ENCODE assay signal across 8 cellular contexts in the genomic region with DNA sequence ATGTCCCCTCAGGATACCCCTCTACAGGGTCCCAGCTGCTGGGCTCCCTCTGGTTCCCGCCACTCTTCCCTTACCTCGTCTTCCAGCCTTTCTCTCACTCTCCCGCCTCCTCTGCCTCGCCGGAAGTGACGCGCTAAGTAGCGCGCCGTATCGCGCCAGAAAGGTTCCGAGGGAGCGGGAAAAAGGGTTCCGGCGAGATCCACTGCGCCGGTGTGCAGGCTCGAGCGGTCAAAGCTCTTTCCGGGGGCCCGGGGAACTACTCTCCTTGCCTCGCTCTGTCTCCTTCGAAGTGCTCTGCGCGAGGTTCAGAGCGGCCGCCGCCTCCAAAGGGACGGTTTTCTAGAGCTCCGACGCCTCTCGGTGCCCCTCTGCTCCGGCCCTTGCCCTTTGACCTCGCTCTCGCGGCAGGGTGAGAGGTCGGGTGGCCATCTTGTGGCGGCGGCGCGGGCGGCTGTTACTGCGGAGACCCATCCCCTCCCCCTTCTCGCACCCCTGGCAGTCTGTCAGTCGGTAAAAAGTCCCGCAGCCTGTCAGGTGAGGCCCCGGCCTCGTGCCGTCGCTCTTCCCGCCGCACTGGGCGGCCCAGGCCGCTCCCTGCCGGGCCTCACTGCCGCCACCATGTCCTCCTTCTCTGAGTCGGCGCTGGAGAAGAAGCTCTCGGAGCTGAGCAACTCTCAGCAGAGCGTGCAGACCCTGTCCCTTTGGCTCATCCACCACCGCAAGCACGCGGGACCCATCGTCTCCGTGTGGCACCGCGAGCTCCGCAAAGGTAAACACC. TPM values are rescaled to one million over a fixed set of nuclear protein-coding genes. Genes with fewer than 3 reads are reported as not detected.
DNase-seq lines count a peak whose midpoint lies in the region; ATAC-seq, FAIRE-seq and TF ChIP-seq lines count a peak whose summit lies in the region.

Gene RPRD1B (plus strand): TSS at position 417 of the 778 bp plus-strand sequence. CDS start 202 bp downstream, at position 619.
Gene TTI1 (minus strand): TSS at position 127 of the 778 bp plus-strand sequence. CDS start 19,640 bp downstream, outside the sequence.

- no peaks in the 10 kb centered on the region for H3K9me1 ChIP-seq in keratinocyte (ENCODE audit: control insufficient read depth, extremely low read depth, insufficient read depth, low read length)

- H3K27me3 ChIP-seq in keratinocyte (ENCODE audit: control insufficient read depth, extremely low read depth, insufficient read depth, low read length), result no peaks in the 10 kb centered on the region

- peak within 1 kb of the TSS; percentile 99 for H3K4me2 ChIP-seq in keratinocyte (ENCODE audit: control insufficient read depth, extremely low read depth, insufficient read depth, low read depth, low read length)

- peaks cover 89% of the 10 kb centered on the region for H3K79me2 ChIP-seq in keratinocyte (ENCODE audit: control insufficient read depth, insufficient read depth, low read length)

- TF ChIP-seq CTCF in AG10803 (conservative IDR thresholded peaks at IDR 0.05; ENCODE audit: low read length), result no peak
- no peak for TF ChIP-seq CTCF in keratinocyte (optimal IDR thresholded peaks at IDR 0.05 in 1 of 3, IDR thresholded peaks at IDR 0.05 in 1 of 3, conservative IDR thresholded peaks at IDR 0.05 in 1 of 3; ENCODE audit: extremely low read depth in 1 of 3, insufficient read depth in 2 of 3, low read length in 3 of 3)

- dilution Hi-C loops in keratinocyte (cut with MboI; ENCODE audit: extremely low pct_ligation_motif_present, low sequenced_read_pairs), result no loop called here

- H2AFZ ChIP-seq in keratinocyte (ENCODE audit: control insufficient read depth, low read length), result peak within 1 kb of the TSS; percentile 91

- H3K9ac ChIP-seq in keratinocyte (ENCODE audit: control insufficient read depth, extremely low read depth, insufficient read depth, low read length), result peak within 1 kb of the TSS; percentile 98

- peak within 1 kb of the TSS; percentile 93 for H3K27ac ChIP-seq in keratinocyte (ENCODE audit: control insufficient read depth, insufficient read depth, low read length)

- no peaks in the 10 kb centered on the region for H4K20me1 ChIP-seq in keratinocyte (ENCODE audit: control insufficient read depth, extremely low read depth, insufficient read depth, low read length)

- peaks cover 17% of the 10 kb centered on the region for H3K4me1 ChIP-seq in keratinocyte (ENCODE audit: control insufficient read depth, extremely low read depth, insufficient read depth, low read length)

- peaks cover 5 to 8% of the 10 kb centered on the region in 2 experiments for H3K36me3 ChIP-seq in keratinocyte (ENCODE audit: control insufficient read depth in 2 of 2, extremely low read depth in 1 of 2, insufficient read depth in 2 of 2, low read length in 2 of 2)

- peak; percentile 49 for FAIRE-seq in keratinocyte (lab: Jason Lieb, UNC)

- H3K9me3 ChIP-seq in keratinocyte (ENCODE audit: control insufficient read depth, low read depth, low read length), result no peaks in the 10 kb centered on the region

- ATAC-seq in GM19025 (IDR thresholded peaks at IDR 0.05; ENCODE audit: low read depth, unreplicated experiment) (peak; percentile 82), HG03354 (IDR thresholded peaks at IDR 0.05; ENCODE audit: poor library complexity, severe bottlenecking, unreplicated experiment) (peak; percentile 87)

- peak within 1 kb of the TSS; percentile 98 for H3K4me3 ChIP-seq in AG10803 (ENCODE audit: low read length)
- H3K4me3 ChIP-seq in keratinocyte (ENCODE audit: control insufficient read depth in 2 of 3, extremely low read depth in 1 of 3, insufficient read depth in 2 of 3, low read depth in 1 of 3, low read length in 3 of 3), result peak within 1 kb of the TSS; percentile 93 to 97 (median 95)

- DNase-seq in AG10803 (ENCODE audit: low read depth) (peak; percentile 76), NCI-H460 (ENCODE audit: extremely low read depth, low read depth) (peak; percentile 85), cerebellum (ENCODE audit: low spot score) (peak; percentile 92), keratinocyte (ENCODE audit: low read depth, low spot score) (no peak)
- peak; percentile 75 for DNase-seq in activated CD4-positive, alpha-beta T cell treated with anti-CD3 and anti-CD28 coated beads for 24 hours (ENCODE audit: low read depth in 2 of 2)
- DNase-seq in stimulated activated CD4-positive, alpha-beta T cell treated with anti-CD3 and anti-CD28 coated beads, Interleukin-12 subunit alpha, Interleukin-12 subunit beta, amount 100 ng/mL, for 48 hours (ENCODE audit: low read depth in 2 of 3, low spot score in 1 of 3), result peak; percentile 80 to 83 (median 81)

RNA-seq across cellular contexts. Expression of gene RPRD1B, which starts in this region (rescaled TPM):
- 23.3 and 30.3 TPM in 2 replicates for total RNA-seq in NCI-H460 (2014; rRNA removed; shearing (Covaris generic))
- 25.7 and 31.1 TPM in 2 replicates for polyA plus RNA-seq in NCI-H460 (2014; cell fraction: nucleus; rRNA removed)
- total RNA-seq in cerebellum, result 33.8 TPM
- 15.9 to 22.6 TPM (median 19.9 TPM) in 3 replicates for polyA plus RNA-seq in keratinocyte
- polyA plus RNA-seq in keratinocyte (2011; ENCODE audit: low read depth), result 26.6 TPM
- 12.0 and 20.0 TPM in 2 replicates for polyA plus RNA-seq in keratinocyte (2011; cell fraction: cytosol; rRNA removed)
- 25.3 and 30.2 TPM in 2 replicates for polyA plus RNA-seq in keratinocyte (2011; cell fraction: nucleus; rRNA removed)
- 14.2 and 15.1 TPM in 2 replicates for polyA plus RNA-seq in keratinocyte (2012; ENCODE audit: low replicate concordance)
- 6.6 to 22.3 TPM (median 20.3 TPM) in 3 replicates for polyA minus RNA-seq in keratinocyte
- 28.8 TPM for polyA minus RNA-seq in keratinocyte (2011; cell fraction: cytosol; rRNA and poly(A)+ RNA removed)
- polyA minus RNA-seq in keratinocyte (2011; cell fraction: nucleus; rRNA and poly(A)+ RNA removed), result 27.1 and 37.2 TPM in 2 replicates

RNA-seq across cellular contexts. Expression of gene TTI1, which starts in this region (rescaled TPM):
- total RNA-seq in NCI-H460 (2014; rRNA removed; shearing (Covaris generic)), result 25.1 and 27.3 TPM in 2 replicates
- polyA plus RNA-seq in NCI-H460 (2014; cell fraction: nucleus; rRNA removed), result 20.9 and 21.7 TPM in 2 replicates
- total RNA-seq in cerebellum, result 34.8 TPM
- 10.3 to 16.7 TPM (median 13.5 TPM) in 3 replicates for polyA plus RNA-seq in keratinocyte
- polyA plus RNA-seq in keratinocyte (2011; ENCODE audit: low read depth), result 3.0 TPM
- polyA plus RNA-seq in keratinocyte (2011; cell fraction: cytosol; rRNA removed), result 6.0 and 9.2 TPM in 2 replicates
- polyA plus RNA-seq in keratinocyte (2011; cell fraction: nucleus; rRNA removed), result 16.5 and 18.2 TPM in 2 replicates
- 7.9 and 11.7 TPM in 2 replicates for polyA plus RNA-seq in keratinocyte (2012; ENCODE audit: low replicate concordance)
- 23.9 to 34.2 TPM (median 29.3 TPM) in 3 replicates for polyA minus RNA-seq in keratinocyte
- polyA minus RNA-seq in keratinocyte (2011; cell fraction: cytosol; rRNA and poly(A)+ RNA removed), result 10.7 TPM
- 16.0 and 33.0 TPM in 2 replicates for polyA minus RNA-seq in keratinocyte (2011; cell fraction: nucleus; rRNA and poly(A)+ RNA removed)
